ENCODE assay signal across 1 cellular context in genomic region chr1:155260276-155260675, GRCh38.
TF ChIP-seq lines count a peak whose summit lies in the region.

No MANE protein-coding gene starts in this region.

TF ChIP-seq in K562, 482 proteins besides CTCF, POLR2A, EP300 and RAD21:
- no peak for TF ChIP-seq BMI1 (IDR thresholded peaks at IDR 0.05; ENCODE audit: low read length)
- 0 out of 2 replicates have a peak, but pooled peaks have one; percentile 27 for TF ChIP-seq POLR2G (IDR thresholded peaks at IDR 0.05; ENCODE audit: low read depth, low read length)
- no peak for TF ChIP-seq MEF2D (tag; conservative IDR thresholded peaks at IDR 0.05; ENCODE audit: low read depth)
- no peak for TF ChIP-seq HDAC8 (tag; IDR thresholded peaks at IDR 0.05)
- TF ChIP-seq BRF2 (IDR thresholded peaks at IDR 0.05; ENCODE audit: borderline replicate concordance, insufficient read depth, insufficient read length), result no peak
- TF ChIP-seq GABPA (tag; conservative IDR thresholded peaks at IDR 0.05; ENCODE audit: low read depth), result no peak
- 0 out of 2 replicates have a peak, but pooled peaks have one; percentile 17 for TF ChIP-seq RBFOX2 (IDR thresholded peaks at IDR 0.05; ENCODE audit: low read depth, low read length)
- TF ChIP-seq ILK (tag; IDR thresholded peaks at IDR 0.05; ENCODE audit: borderline replicate concordance, low read depth), result no peak
- no peak for TF ChIP-seq CREBBP (IDR thresholded peaks at IDR 0.05; ENCODE audit: low read depth, low read length)
- TF ChIP-seq TBL1XR1 (IDR thresholded peaks at IDR 0.05; ENCODE audit: low read length in 2 of 2), result no peak
- no peak for TF ChIP-seq CTCFL (IDR thresholded peaks at IDR 0.05; ENCODE audit: borderline replicate concordance, insufficient read depth, low read depth, low read length, poor library complexity, severe bottlenecking)
- TF ChIP-seq FOXO4 (CRISPR knock-in tag; IDR thresholded peaks at IDR 0.05), result no peak
- TF ChIP-seq NR1H2 (CRISPR knock-in tag; IDR thresholded peaks at IDR 0.05), result no peak
- TF ChIP-seq ZSCAN32 (CRISPR knock-in tag; IDR thresholded peaks at IDR 0.05), result no peak
- no peak for TF ChIP-seq ZNF175 (CRISPR knock-in tag; IDR thresholded peaks at IDR 0.05; ENCODE audit: low read depth)
- TF ChIP-seq ZBED1 (IDR thresholded peaks at IDR 0.05), result no peak
